2 cellular contexts compared by ENCODE assay signal in the genomic region with DNA sequence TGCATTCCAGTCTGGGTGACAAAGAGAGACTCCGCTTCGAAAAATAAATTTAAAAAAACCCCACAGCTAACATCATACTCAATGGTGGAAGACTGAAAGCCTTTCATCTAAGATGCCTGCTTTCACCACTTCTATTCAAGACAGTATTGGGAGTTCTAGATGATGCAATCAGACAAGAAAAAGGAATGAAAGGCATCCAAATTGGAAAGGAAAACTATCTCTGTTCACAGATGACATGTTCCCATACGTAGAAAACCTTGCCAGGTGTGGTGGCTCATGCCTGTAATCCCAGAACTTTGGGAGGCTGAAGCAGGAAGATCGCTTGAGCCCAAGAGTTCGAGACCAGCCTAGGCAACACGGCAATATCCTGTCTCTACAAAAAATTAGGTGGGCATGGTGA.
TF ChIP-seq lines count a peak whose summit lies in the region.

No MANE protein-coding gene starts in this region.

TF ChIP-seq in K562, 482 proteins besides CTCF, POLR2A, EP300 and RAD21:
- TF ChIP-seq, protein P1, sequence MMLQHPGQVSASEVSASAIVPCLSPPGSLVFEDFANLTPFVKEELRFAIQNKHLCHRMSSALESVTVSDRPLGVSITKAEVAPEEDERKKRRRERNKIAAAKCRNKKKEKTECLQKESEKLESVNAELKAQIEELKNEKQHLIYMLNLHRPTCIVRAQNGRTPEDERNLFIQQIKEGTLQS (IDR thresholded peaks at IDR 0.05) = peak; percentile 55; the same call in 1 of the 2 replicates
- TF ChIP-seq, protein P1 (CRISPR knock-in tag; conservative IDR thresholded peaks at IDR 0.05) = no peak
- no peak for TF ChIP-seq CEBPG (CRISPR knock-in tag; IDR thresholded peaks at IDR 0.05)
- TF ChIP-seq CEBPG (tag; conservative IDR thresholded peaks at IDR 0.05 in 1 of 2, IDR thresholded peaks at IDR 0.05 in 1 of 2) = peak; percentile 41; a peak in 1 of 4 replicates
- TF ChIP-seq ZSCAN32 (CRISPR knock-in tag; IDR thresholded peaks at IDR 0.05) = 0 out of 2 replicates have a peak, but pooled peaks have one; percentile 28
- TF ChIP-seq ZNF785 (CRISPR knock-in tag; IDR thresholded peaks at IDR 0.05) = no peak
- no peak for TF ChIP-seq CBFB (CRISPR knock-in tag; IDR thresholded peaks at IDR 0.05)

TF ChIP-seq in liver, 16 proteins besides CTCF, POLR2A, EP300 and RAD21:
- TF ChIP-seq SP1 (IDR thresholded peaks at IDR 0.05) (no peak), YY1 (IDR thresholded peaks at IDR 0.05) (no peak), HNF4A (conservative IDR thresholded peaks at IDR 0.05) (no peak), NR2F2 (IDR thresholded peaks at IDR 0.05) (no peak)
